In the genomic region with DNA sequence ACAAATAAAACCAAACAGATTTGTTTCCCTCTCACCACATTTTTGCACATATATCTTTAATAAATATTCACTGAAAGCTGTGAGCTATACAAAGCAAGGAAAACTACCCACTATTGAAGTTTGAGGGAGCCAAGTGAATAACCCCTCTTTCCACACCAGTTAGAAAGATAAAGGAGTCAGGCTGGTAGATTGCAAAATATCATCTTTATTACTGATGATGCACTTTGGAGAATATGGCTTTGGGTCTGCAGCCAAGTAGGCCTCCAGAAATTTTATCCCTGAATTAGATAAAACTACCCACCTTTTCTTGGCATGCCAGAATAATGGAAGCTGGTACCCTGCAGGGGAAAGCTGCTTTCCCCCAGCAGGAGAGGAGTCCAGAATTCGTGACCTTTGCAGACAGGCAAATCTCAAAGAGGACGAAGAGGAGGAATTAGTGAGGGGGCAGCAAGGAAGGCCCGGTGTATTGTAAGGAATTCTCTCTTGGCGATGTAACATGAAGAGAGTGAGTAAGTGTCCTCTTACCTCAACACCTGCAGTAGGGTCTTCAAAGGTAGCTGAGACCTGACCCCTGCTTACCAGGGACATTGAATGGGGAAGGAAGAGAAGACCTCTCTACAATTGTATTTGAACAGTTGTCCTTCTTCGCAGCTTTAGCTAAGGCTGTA, we compare ENCODE assay signal across 13 cellular contexts.
DNase-seq lines count a peak whose midpoint lies in the region; ATAC-seq and TF ChIP-seq lines count a peak whose summit lies in the region.
"Had no signal": no experiment of that assay in that cellular context is flagged by ENCODE, and none has a peak within 500 bp of the region (broad histone marks: within the 10 kb centered on the region; RNA-seq: fewer than 3 reads in every experiment).

No MANE protein-coding gene starts in this region.

- H2AFZ ChIP-seq in ACC112 (ENCODE audit: low read length, unreplicated experiment) (no peak overlapping the region), H9 (ENCODE audit: low read length) (no peak overlapping the region)

- H4K8ac ChIP-seq in H9 (replicated peaks; ENCODE audit: insufficient read length, low read depth, low read length), result no peak overlapping the region

- H3K9ac ChIP-seq in H9 (ENCODE audit: extremely low read depth, insufficient read length, low read length), result no peak overlapping the region

- H3K27me3 ChIP-seq in ACC112 (ENCODE audit: insufficient read depth, low read length) (no peaks in the 10 kb centered on the region), H9 (ENCODE audit: insufficient read depth, low read length) (no peaks in the 10 kb centered on the region), spleen (replicated peaks in 1 of 7) (no peaks in the 10 kb centered on the region)
- H3K27me3 ChIP-seq: BE2C had no signal

- H4K91ac ChIP-seq in H9 (ENCODE audit: insufficient read length, low read depth, low read length), result no peak overlapping the region

- H4K20me1 ChIP-seq in H9 (ENCODE audit: control insufficient read depth, insufficient read depth, insufficient read length), result no peaks in the 10 kb centered on the region

- H3K4me1 Mint-ChIP-seq in H9, result peaks cover 75 to 84% of the 10 kb centered on the region in 2 experiments
- H3K4me1 Mint-ChIP-seq in brain, result peaks cover 76% of the 10 kb centered on the region

- peaks cover 3 to 6% (median 4%) of the 10 kb centered on the region in 3 experiments; a peak in 3 of 7 replicates for H3K36me3 Mint-ChIP-seq in H9 (ENCODE audit: insufficient read depth in 1 of 3, low read depth in 3 of 3)
- H3K36me3 Mint-ChIP-seq in brain, result peaks cover 17% of the 10 kb centered on the region

- no peak overlapping the region for H2BK15ac ChIP-seq in H9 (ENCODE audit: low read depth, low read length)

- TF ChIP-seq CTCF in H9 (conservative IDR thresholded peaks at IDR 0.05) (no peak), brain (conservative IDR thresholded peaks at IDR 0.05) (no peak), spleen (IDR thresholded peaks at IDR 0.05 in 8 of 11, conservative IDR thresholded peaks at IDR 0.05 in 3 of 11) (no peak)

- H3K4me3 Mint-ChIP-seq in H9 (peak overlapping the region in 1 of 2 experiments; percentile 61; a peak in 2 of 5 replicates), brain (no peak overlapping the region)
- H3K4me3 Mint-ChIP-seq: activated naive CD8-positive, alpha-beta T cell treated with anti-CD3 and anti-CD28 coated beads, Interleukin-2, amount 10 ng/mL, durations not matched to agents 7 days and 5 days had no signal

- H3K36me3 ChIP-seq in ACC112 (ENCODE audit: insufficient read depth, low read length), result no peaks in the 10 kb centered on the region
- no peaks in the 10 kb centered on the region for H3K36me3 ChIP-seq in mesodermal cell (ENCODE audit: control insufficient read depth, insufficient read depth, low read length)
- peaks cover 0 to 14% (median 0%) of the 10 kb centered on the region in 6 donors for H3K36me3 ChIP-seq in spleen
- H3K36me3 ChIP-seq: BE2C had no signal

- DNase-seq in H9 (no peak), spleen (no peak), left ventricle myocardium superior (no peak)
- DNase-seq: activated CD8-positive, alpha-beta memory T cell treated with anti-CD3 and anti-CD28 coated beads for 24 hours; activated naive CD8-positive, alpha-beta T cell treated with anti-CD3 and anti-CD28 coated beads, Interleukin-2, amount 10 ng/mL, durations not matched to agents 7 days and 5 days; BE2C; DND-41; NCI-H1417 had no signal

- H3K14ac ChIP-seq in H9 (ENCODE audit: insufficient read depth, low read length), result no peak overlapping the region

- TF ChIP-seq POLR2A in spleen (IDR thresholded peaks at IDR 0.05), result no peak

- H2BK12ac ChIP-seq in H9 (ENCODE audit: insufficient read length, low read depth, low read length), result no peak overlapping the region

- WGBS in H9 (ENCODE audit: extremely low coverage, insufficient read length, low lambda C conversion rate), result no CpG with 5 or more reads among the region's 5 CpGs
- 73 to 77% methylated on average over 3 to 4 of the region's 5 CpGs for WGBS in mesodermal cell (ENCODE audit: insufficient coverage in 2 of 2), 2 experiments
- WGBS in spleen, 5 donors, result 91 to 96% (median 94%) methylated on average over 5 of the region's 5 CpGs

- no peak overlapping the region for H3K18ac ChIP-seq in H9 (ENCODE audit: insufficient read length, low read depth, low read length)

- H3K4me2 ChIP-seq in H9 (ENCODE audit: insufficient read depth, insufficient read length, low read length), result no peak overlapping the region

- no peak overlapping the region for H2AK5ac ChIP-seq in H9 (ENCODE audit: insufficient read length, low read length)

- peaks cover 9% of the 10 kb centered on the region for H3K79me1 ChIP-seq in H9 (ENCODE audit: insufficient read depth, low read depth, low read length, poor library complexity, severe bottlenecking)

- H3K27ac ChIP-seq in ACC112 (ENCODE audit: low read depth, low read length) (peak overlapping the region; percentile 95), H9 (ENCODE audit: insufficient read length, low read depth, low read length) (peak overlapping the region; percentile 88), mesodermal cell (ENCODE audit: low read depth, low read length, severe bottlenecking) (peak overlapping the region; percentile 93), spleen (peak overlapping the region in 4 of 8 donors; percentile 61 to 79 (median 70))

- no peak for ATAC-seq in HG02981 (IDR thresholded peaks at IDR 0.05; ENCODE audit: unreplicated experiment)
- ATAC-seq in HG02870 (IDR thresholded peaks at IDR 0.05; ENCODE audit: unreplicated experiment), result no peak
- no peak for ATAC-seq in left ventricle myocardium superior

- H2BK120ac ChIP-seq in H9 (ENCODE audit: low read depth, low read length, poor library complexity, severe bottlenecking), result no peak overlapping the region

- H3K79me2 ChIP-seq in ACC112 (ENCODE audit: control insufficient read depth, insufficient read depth, low read length, unreplicated experiment) (peaks cover 26% of the 10 kb centered on the region), H9 (ENCODE audit: insufficient read depth, low read length) (no peaks in the 10 kb centered on the region; the same call in 1 of the 2 replicates)

- no peak overlapping the region for H3T11ph ChIP-seq in H9 (ENCODE audit: low read length)

- peak overlapping the region; percentile 97 to 98 (median 97) for H3K27ac Mint-ChIP-seq in H9
- peak overlapping the region; percentile 41 to 97 (median 90) for H3K27ac Mint-ChIP-seq in brain
- H3K27ac Mint-ChIP-seq: activated naive CD8-positive, alpha-beta T cell treated with anti-CD3 and anti-CD28 coated beads, Interleukin-2, amount 10 ng/mL, durations not matched to agents 7 days and 5 days had no signal

- H3K56ac ChIP-seq in H9 (ENCODE audit: insufficient read length, low read depth, low read length), result no peak overlapping the region

- H3K23ac ChIP-seq in H9 (ENCODE audit: insufficient read length, low read depth, low read length), result no peak overlapping the region

- no peak overlapping the region for H3K4me3 ChIP-seq in ACC112 (ENCODE audit: low read depth, low read length)
- H3K4me3 ChIP-seq in mesodermal cell (ENCODE audit: extremely low read depth, insufficient read depth, low read length, poor library complexity, severe bottlenecking), result no peak overlapping the region
- H3K4me3 ChIP-seq in spleen, result no peak overlapping the region

- intact Hi-C loops in spleen (cut with DNase I; ENCODE audit: low total_unique reads) (no loop called here), left ventricle myocardium superior (cut with micrococcal nuclease) (no loop called here)

- H3K9me3 Mint-ChIP-seq in H9, result no peaks in the 10 kb centered on the region
- H3K9me3 Mint-ChIP-seq in brain, result no peaks in the 10 kb centered on the region
- H3K9me3 Mint-ChIP-seq: activated naive CD8-positive, alpha-beta T cell treated with anti-CD3 and anti-CD28 coated beads, Interleukin-2, amount 10 ng/mL, durations not matched to agents 7 days and 5 days had no signal

- H2BK20ac ChIP-seq in H9 (ENCODE audit: low read depth, low read length, poor library complexity, severe bottlenecking), result no peak overlapping the region

- H3K9me3 ChIP-seq in H9 (ENCODE audit: control insufficient read depth, low read depth, low read length), result no peaks in the 10 kb centered on the region
- H3K9me3 ChIP-seq in mesodermal cell (ENCODE audit: control insufficient read depth, low read length), result no peaks in the 10 kb centered on the region
- H3K9me3 ChIP-seq in spleen, result no peaks in the 10 kb centered on the region
- H3K9me3 ChIP-seq: BE2C had no signal

- no peaks in the 10 kb centered on the region for H3K23me2 ChIP-seq in H9 (ENCODE audit: insufficient read length, low read depth, low read length, poor library complexity, severe bottlenecking)

- no peak overlapping the region for H2BK5ac ChIP-seq in H9 (ENCODE audit: insufficient read length, low read length)

- H4K5ac ChIP-seq in H9 (ENCODE audit: insufficient read length, low read depth, low read length), result no peak overlapping the region

- peaks cover 72% of the 10 kb centered on the region for H3K4me1 ChIP-seq in ACC112 (ENCODE audit: control insufficient read depth, insufficient read depth, low read length, unreplicated experiment)
- H3K4me1 ChIP-seq in H9 (ENCODE audit: insufficient read depth, low read length), result peaks cover 30% of the 10 kb centered on the region
- H3K4me1 ChIP-seq in mesodermal cell (ENCODE audit: control insufficient read depth, insufficient read depth, low read length, poor library complexity, severe bottlenecking), result peaks cover 51% of the 10 kb centered on the region
- peaks cover 22 to 96% (median 54%) of the 10 kb centered on the region in 6 donors for H3K4me1 ChIP-seq in spleen

- no peaks in the 10 kb centered on the region for H3K27me3 Mint-ChIP-seq in H9 (ENCODE audit: low read depth)
- peaks cover 3% of the 10 kb centered on the region for H3K27me3 Mint-ChIP-seq in brain
- H3K27me3 Mint-ChIP-seq: activated naive CD8-positive, alpha-beta T cell treated with anti-CD3 and anti-CD28 coated beads, Interleukin-2, amount 10 ng/mL, durations not matched to agents 7 days and 5 days had no signal

- no peak overlapping the region for H3K4ac ChIP-seq in H9 (ENCODE audit: low read depth, low read length)
